19 cellular contexts compared by ENCODE assay signal in the genomic region with DNA sequence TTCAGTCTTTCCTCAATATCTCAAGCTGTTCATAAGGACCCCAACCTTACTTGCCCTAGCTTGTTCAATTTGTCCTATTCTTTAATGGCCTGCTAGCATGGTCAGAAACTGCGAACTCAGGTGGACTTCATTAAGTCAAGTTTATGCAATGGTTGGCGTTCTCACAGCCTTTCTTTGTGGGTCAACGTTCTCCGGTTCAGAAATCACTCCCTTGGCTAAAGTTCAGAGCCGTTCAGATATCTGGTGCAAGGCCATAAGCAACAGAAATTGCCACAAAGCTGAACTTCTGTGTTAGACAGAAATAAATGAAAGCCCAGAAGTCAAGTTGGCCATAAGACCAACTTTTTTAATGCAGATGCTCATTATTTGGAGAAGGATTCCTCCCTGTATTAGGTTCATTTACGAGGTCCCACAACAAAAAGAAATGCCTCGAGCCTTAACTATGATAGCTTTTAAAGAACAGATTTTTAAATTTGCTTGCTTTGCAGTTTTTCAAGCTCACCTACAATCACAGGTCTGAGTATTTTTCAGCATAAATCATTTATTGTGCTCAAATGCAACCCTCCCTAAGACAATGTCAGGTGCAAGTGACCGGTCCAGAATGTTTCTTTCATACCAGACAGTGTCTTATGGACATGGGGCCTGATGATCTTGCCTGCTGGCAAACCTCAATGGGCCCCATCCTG.
DNase-seq lines count a peak whose midpoint lies in the region; ATAC-seq, FAIRE-seq and TF ChIP-seq lines count a peak whose summit lies in the region.
"Had no signal": no experiment of that assay in that cellular context is flagged by ENCODE, and none has a peak within 500 bp of the region (broad histone marks: within the 10 kb centered on the region; RNA-seq: fewer than 3 reads in every experiment).

No MANE protein-coding gene starts in this region.

- no peak for TF ChIP-seq RAD21 in K562 (CRISPR knock-in tag; conservative IDR thresholded peaks at IDR 0.05 in 1 of 2, IDR thresholded peaks at IDR 0.05 in 1 of 2)

- no peak overlapping the region for H3K4me2 ChIP-seq in K562 (ENCODE audit: insufficient read depth, low read length)
- no peak overlapping the region for H3K4me2 ChIP-seq in osteoblast (ENCODE audit: insufficient read depth, low read length)
- H3K4me2 ChIP-seq: KMS-11 had no signal

- TF ChIP-seq CTCF in K562 (IDR thresholded peaks at IDR 0.05 in 2 of 3, conservative IDR thresholded peaks at IDR 0.05 in 1 of 3; ENCODE audit: insufficient read depth in 2 of 3, low read depth in 1 of 3, low read length in 3 of 3) (no peak), osteoblast (IDR thresholded peaks at IDR 0.05; ENCODE audit: extremely low read depth, low read depth, low read length) (no peak)

- DNase-seq in G401 (ENCODE audit: low spot score) = peak; percentile 21
- DNase-seq in K562 (ENCODE audit: extremely low read depth in 1 of 4, low spot score in 3 of 4) = no peak
- no peak for DNase-seq in left lobe of liver (ENCODE audit: low spot score)
- no peak for DNase-seq in osteoblast (ENCODE audit: insufficient read length, low spot score, missing footprints)
- DNase-seq in activated CD4-positive, CD25-positive, alpha-beta regulatory T cell treated with anti-CD3 and anti-CD28 coated beads, Interleukin-2, amount 50 U/mL, for 72 hours = no peak
- DNase-seq in Right ventricle myocardium inferior (ENCODE audit: missing footprints) = no peak
- DNase-seq in NCI-H128 (lab: John Stamatoyannopoulos, UW; ENCODE audit: unreplicated experiment) = no peak
- DNase-seq: AML-193; CD4-positive, alpha-beta T cell; DMS153; DMS79; GF-D8; GOT3 had no signal

- ATAC-seq in K562 (no peak), left lobe of liver (peak; percentile 73), Right ventricle myocardium inferior (no peak), GM19395 (IDR thresholded peaks at IDR 0.05; ENCODE audit: unreplicated experiment) (no peak)

- 1% methylated on average over 8 of the region's 8 CpGs for WGBS in K562 (ENCODE audit: insufficient coverage, low coverage, missing lambda C conversion rate)

- TF ChIP-seq POLR2A in K562 (conservative IDR thresholded peaks at IDR 0.05) = no peak

- no peak for FAIRE-seq in K562 (lab: Jason Lieb, UNC)
- FAIRE-seq: GM19239 had no signal

- H3K27ac ChIP-seq in K562 (ENCODE audit: extremely low read depth, low read depth, low read length) (no peak overlapping the region), osteoblast (ENCODE audit: low read depth, low read length) (no peak overlapping the region)
- H3K27ac ChIP-seq: C4-2B, HL-60, KMS-11 had no signal

- CTCF ChIA-PET in K562 (lab: Yijun Ruan, JAX; ENCODE audit: low intra/inter-chr PET ratio) = no interaction called here

- H3K27me3 ChIP-seq in K562 (ENCODE audit: control insufficient read depth in 2 of 2, insufficient read depth in 2 of 2, low read length in 2 of 2) (no peaks in the 10 kb centered on the region), osteoblast (ENCODE audit: insufficient read depth, low read length) (no peaks in the 10 kb centered on the region)

- H3K9ac ChIP-seq in K562 (ENCODE audit: insufficient read depth in 1 of 2, low read depth in 2 of 2, low read length in 2 of 2) = no peak overlapping the region
- H3K9ac ChIP-seq: KMS-11 had no signal

- H3K79me2 ChIP-seq in K562 (ENCODE audit: control insufficient read depth, insufficient read depth, low read length) = no peaks in the 10 kb centered on the region
- no peaks in the 10 kb centered on the region for H3K79me2 ChIP-seq in osteoblast (ENCODE audit: insufficient read depth, low read length)

- H4K20me1 ChIP-seq in K562 (replicated peaks; ENCODE audit: control insufficient read depth, insufficient read depth, low read length) = no peaks in the 10 kb centered on the region
- H4K20me1 ChIP-seq in osteoblast (ENCODE audit: insufficient read depth, low read length) = no peaks in the 10 kb centered on the region

- H3K36me3 ChIP-seq in K562 (ENCODE audit: control insufficient read depth, insufficient read depth, low read length) = no peaks in the 10 kb centered on the region
- H3K36me3 ChIP-seq in osteoblast (ENCODE audit: insufficient read depth, low read length) = no peaks in the 10 kb centered on the region
- H3K36me3 ChIP-seq: HAP-1 had no signal

- no peak overlapping the region for H2AFZ ChIP-seq in K562 (ENCODE audit: low read depth, low read length)
- peak overlapping the region; percentile 53 for H2AFZ ChIP-seq in osteoblast (ENCODE audit: low read length)

- BruUV-seq in K562 (replicated peaks; lab: Mats Ljungman, UMichigan) = no TSS peak

- H3K9me3 ChIP-seq in K562 (replicated peaks; ENCODE audit: control insufficient read depth, insufficient read depth, low read depth, low read length) = no peaks in the 10 kb centered on the region
- no peaks in the 10 kb centered on the region for H3K9me3 ChIP-seq in osteoblast (ENCODE audit: low read depth, low read length)

- in situ Hi-C loops in G401 (cut with HindIII; ENCODE audit: low sequenced_read_pairs) (no loop called here), K562 (cut with MboI) (no loop called here)

- no peaks in the 10 kb centered on the region for H3K9me1 ChIP-seq in K562 (ENCODE audit: control insufficient read depth, insufficient read depth, low read length)

- no peak overlapping the region for H3K4me3 ChIP-seq in K562
- no peak overlapping the region for H3K4me3 ChIP-seq in osteoblast (ENCODE audit: insufficient read depth, low read length)
- H3K4me3 ChIP-seq: HAP-1 had no signal

- POLR2A ChIA-PET in K562 (lab: Yijun Ruan, JAX) = no interaction called here

- no peaks in the 10 kb centered on the region for H3K4me1 ChIP-seq in K562 (replicated peaks in 1 of 2; ENCODE audit: control insufficient read depth in 2 of 2, insufficient read depth in 2 of 2, low read length in 2 of 2)
- H3K4me1 ChIP-seq in osteoblast (ENCODE audit: insufficient read depth, low read length) = no peaks in the 10 kb centered on the region

- intact Hi-C loops in K562 (cut with micrococcal nuclease) = no loop called here
- intact Hi-C loops in Right ventricle myocardium inferior (cut with DNase I) = no loop called here

- no peak for TF ChIP-seq EP300 in K562 (IDR thresholded peaks at IDR 0.05; ENCODE audit: low read length)

TF ChIP-seq in K562, 482 proteins besides CTCF, POLR2A, EP300 and RAD21:
- TF ChIP-seq C11orf30 (IDR thresholded peaks at IDR 0.05; ENCODE audit: low read depth) = no peak
- peak; percentile 34; the same call in 1 of the 2 replicates for TF ChIP-seq MAFK (IDR thresholded peaks at IDR 0.05; ENCODE audit: low read length)
- no peak for TF ChIP-seq PRPF4 (IDR thresholded peaks at IDR 0.05; ENCODE audit: insufficient read depth, low read depth, low read length, poor library complexity, severe bottlenecking)
- no peak for TF ChIP-seq TGIF2 (CRISPR knock-in tag; IDR thresholded peaks at IDR 0.05)
- TF ChIP-seq, protein P1, sequence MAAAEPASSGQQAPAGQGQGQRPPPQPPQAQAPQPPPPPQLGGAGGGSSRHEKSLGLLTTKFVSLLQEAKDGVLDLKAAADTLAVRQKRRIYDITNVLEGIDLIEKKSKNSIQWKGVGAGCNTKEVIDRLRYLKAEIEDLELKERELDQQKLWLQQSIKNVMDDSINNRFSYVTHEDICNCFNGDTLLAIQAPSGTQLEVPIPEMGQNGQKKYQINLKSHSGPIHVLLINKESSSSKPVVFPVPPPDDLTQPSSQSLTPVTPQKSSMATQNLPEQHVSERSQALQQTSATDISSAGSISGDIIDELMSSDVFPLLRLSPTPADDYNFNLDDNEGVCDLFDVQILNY (CRISPR knock-in tag; IDR thresholded peaks at IDR 0.05) = no peak
- TF ChIP-seq ZNF316 (IDR thresholded peaks at IDR 0.05) = peak; percentile 41; the same call in 1 of the 2 replicates
- TF ChIP-seq HMG20A (CRISPR knock-in tag; conservative IDR thresholded peaks at IDR 0.05) = no peak
- TF ChIP-seq PHF20 (IDR thresholded peaks at IDR 0.05; ENCODE audit: partially characterized antibody) = no peak
- TF ChIP-seq FOXA1 (IDR thresholded peaks at IDR 0.05; ENCODE audit: borderline replicate concordance) = no peak
- TF ChIP-seq ARNT (IDR thresholded peaks at IDR 0.05) = no peak
TF ChIP-seq in K562: peak in this region for 2.
